Comparison of ENCODE assay signal across 15 cellular contexts in genomic region chr20:32436968-32437367, GRCh38.
A peak's percentile ranks its signal among the peaks of the same experiment; 100 is the strongest.
DNase-seq lines count a peak whose midpoint lies in the region; ATAC-seq, FAIRE-seq and TF ChIP-seq lines count a peak whose summit lies in the region.
"Had no signal": no experiment of that assay in that cellular context is flagged by ENCODE, and none has a peak within 500 bp of the region (broad histone marks: within the 10 kb centered on the region; RNA-seq: fewer than 3 reads in every experiment).

No MANE protein-coding gene starts in this region.

- H3K27me3 ChIP-seq in BLaER1 treated with 17β-estradiol and CSF1 and Interleukin-3, amounts not matched to agents 10 nM and 100 nM, result no peaks in the 10 kb centered on the region
- H3K27me3 ChIP-seq in RWPE2 (ENCODE audit: insufficient read depth, poor library complexity, severe bottlenecking) (no peaks in the 10 kb centered on the region), endothelial cell of umbilical vein (ENCODE audit: control insufficient read depth in 2 of 2, insufficient read depth in 2 of 2, low read length in 2 of 2) (no peaks in the 10 kb centered on the region)

- peaks cover 76 to 97% (median 87%) of the 10 kb centered on the region in 11 experiments for H3K36me3 ChIP-seq in BLaER1 treated with 17β-estradiol and CSF1 and Interleukin-3, amounts not matched to agents 10 nM and 100 nM
- peaks cover 84% of the 10 kb centered on the region for H3K36me3 ChIP-seq in RWPE2 (ENCODE audit: low read depth)
- peaks cover 30 to 49% of the 10 kb centered on the region in 2 experiments for H3K36me3 ChIP-seq in endothelial cell of umbilical vein (ENCODE audit: control insufficient read depth in 2 of 2, extremely low read depth in 1 of 2, insufficient read depth in 2 of 2, low read length in 2 of 2)

- H3K9me3 Mint-ChIP-seq in activated naive CD4-positive, alpha-beta T cell treated with anti-CD3 and anti-CD28 coated beads, Interleukin-2, amount 50 U/mL, for 24 hours, result no peaks in the 10 kb centered on the region
- H3K9me3 Mint-ChIP-seq in activated naive CD4-positive, alpha-beta T cell treated with anti-CD3 and anti-CD28 coated beads, Interleukin-2, amount 10 ng/mL, durations not matched to agents 7 days and 5 days, result no peaks in the 10 kb centered on the region
- H3K9me3 Mint-ChIP-seq: CD4-positive, alpha-beta T cell; H9; IgD-negative memory B cell had no signal

- H3K9me3 ChIP-seq in BLaER1 treated with 17β-estradiol and CSF1 and Interleukin-3, amounts not matched to agents 10 nM and 100 nM (replicated peaks in 1 of 11), result no peaks in the 10 kb centered on the region
- H3K9me3 ChIP-seq in RWPE2 (ENCODE audit: severe bottlenecking) (no peaks in the 10 kb centered on the region), endothelial cell of umbilical vein (replicated peaks; ENCODE audit: control insufficient read depth, insufficient read depth, low read length) (no peaks in the 10 kb centered on the region)

- H3K4me3 Mint-ChIP-seq in activated naive CD4-positive, alpha-beta T cell treated with anti-CD3 and anti-CD28 coated beads, Interleukin-2, amount 50 U/mL, for 24 hours, result no peak overlapping the region
- no peak overlapping the region for H3K4me3 Mint-ChIP-seq in activated naive CD4-positive, alpha-beta T cell treated with anti-CD3 and anti-CD28 coated beads, Interleukin-2, amount 10 ng/mL, durations not matched to agents 7 days and 5 days
- H3K4me3 Mint-ChIP-seq: CD4-positive, alpha-beta T cell; H9; IgD-negative memory B cell had no signal

- peak overlapping the region in 8 of 11 experiments; percentile 37 to 75 (median 62); a peak in 14 of 22 replicates for H3K4me2 ChIP-seq in BLaER1 treated with 17β-estradiol and CSF1 and Interleukin-3, amounts not matched to agents 10 nM and 100 nM
- no peak overlapping the region for H3K4me2 ChIP-seq in endothelial cell of umbilical vein (ENCODE audit: insufficient read depth, low read length)

- POLR2A ChIA-PET in endothelial cell of umbilical vein (lab: Charles Lee), result no interaction called here

- CTCF ChIA-PET in activated naive CD4-positive, alpha-beta T cell treated with anti-CD3 and anti-CD28 coated beads, Interleukin-2, amount 10 ng/mL, durations not matched to agents 7 days and 5 days (lab: Charles Lee), result interaction anchor here (1.2 kb wide), 1 partner anchor 102 kb away, joined by 3 read pairs; no protein-coding TSS in a partner anchor
- CTCF ChIA-PET in endothelial cell of umbilical vein (lab: Charles Lee), result no interaction called here

- peaks cover 12% of the 10 kb centered on the region for H3K4me1 Mint-ChIP-seq in activated naive CD4-positive, alpha-beta T cell treated with anti-CD3 and anti-CD28 coated beads, Interleukin-2, amount 50 U/mL, for 24 hours
- no peaks in the 10 kb centered on the region for H3K4me1 Mint-ChIP-seq in activated naive CD4-positive, alpha-beta T cell treated with anti-CD3 and anti-CD28 coated beads, Interleukin-2, amount 10 ng/mL, durations not matched to agents 7 days and 5 days

- H3K4me1 ChIP-seq in BLaER1 treated with 17β-estradiol and CSF1 and Interleukin-3, amounts not matched to agents 10 nM and 100 nM, result peaks cover 18 to 62% (median 51%) of the 10 kb centered on the region in 10 experiments; a peak in 19 of 20 replicates
- H3K4me1 ChIP-seq in RWPE2 (ENCODE audit: insufficient read depth, poor library complexity, severe bottlenecking) (no peaks in the 10 kb centered on the region), endothelial cell of umbilical vein (ENCODE audit: control insufficient read depth, extremely low read depth, insufficient read depth, low read length) (peaks cover 24% of the 10 kb centered on the region)

- peaks cover 56 to 100% (median 95%) of the 10 kb centered on the region in 11 experiments; a peak in 21 of 22 replicates for H4K20me1 ChIP-seq in BLaER1 treated with 17β-estradiol and CSF1 and Interleukin-3, amounts not matched to agents 10 nM and 100 nM
- H4K20me1 ChIP-seq in endothelial cell of umbilical vein (replicated peaks; ENCODE audit: control insufficient read depth, extremely low read depth, insufficient read depth, low read length), result no peaks in the 10 kb centered on the region

- H2AFZ ChIP-seq in endothelial cell of umbilical vein (ENCODE audit: low read depth, low read length), result no peak overlapping the region
- H2AFZ ChIP-seq: GM23248 had no signal

- DNase-seq in activated naive CD4-positive, alpha-beta T cell treated with anti-CD3 and anti-CD28 coated beads, Interleukin-2, amount 10 ng/mL, durations not matched to agents 7 days and 5 days, result no peak
- DNase-seq in RWPE2 (ENCODE audit: low spot score) (peak; percentile 66), endothelial cell of umbilical vein (ENCODE audit: low read depth, low spot score) (no peak), GM10266 (ENCODE audit: extremely low spot score) (no peak)
- DNase-seq: Calu3, DMS 273 treated with DMSO at 0.1 percent for 48 hours, H9 had no signal

- intact Hi-C loops in endothelial cell of umbilical vein (cut with micrococcal nuclease), result no loop called here

- dilution Hi-C loops in endothelial cell of umbilical vein (cut with MboI; ENCODE audit: extremely low pct_ligation_motif_present, low sequenced_read_pairs), result no loop called here

- ATAC-seq in RWPE2 (ENCODE audit: low read depth) (no peak), HG03097 (IDR thresholded peaks at IDR 0.05; ENCODE audit: low FRiP score, unreplicated experiment) (no peak)

- H3K9ac ChIP-seq in BLaER1 treated with 17β-estradiol and CSF1 and Interleukin-3, amounts not matched to agents 10 nM and 100 nM, result no peak overlapping the region
- H3K9ac ChIP-seq in endothelial cell of umbilical vein (replicated peaks; ENCODE audit: extremely low read depth, insufficient read depth, low read length), result no peak overlapping the region
- H3K9ac ChIP-seq: GM23248 had no signal

- peaks cover 10% of the 10 kb centered on the region for H3K36me3 Mint-ChIP-seq in activated naive CD4-positive, alpha-beta T cell treated with anti-CD3 and anti-CD28 coated beads, Interleukin-2, amount 50 U/mL, for 24 hours
- H3K36me3 Mint-ChIP-seq in activated naive CD4-positive, alpha-beta T cell treated with anti-CD3 and anti-CD28 coated beads, Interleukin-2, amount 10 ng/mL, durations not matched to agents 7 days and 5 days, result peaks cover 63% of the 10 kb centered on the region

- H3K27ac Mint-ChIP-seq in activated naive CD4-positive, alpha-beta T cell treated with anti-CD3 and anti-CD28 coated beads, Interleukin-2, amount 50 U/mL, for 24 hours, result peak overlapping the region; percentile 2
- H3K27ac Mint-ChIP-seq in activated naive CD4-positive, alpha-beta T cell treated with anti-CD3 and anti-CD28 coated beads, Interleukin-2, amount 10 ng/mL, durations not matched to agents 7 days and 5 days, result no peak overlapping the region
- H3K27ac Mint-ChIP-seq: CD4-positive, alpha-beta T cell; H9 had no signal

- no peak overlapping the region for H3K27ac ChIP-seq in BLaER1 treated with 17β-estradiol and CSF1 and Interleukin-3, amounts not matched to agents 10 nM and 100 nM
- H3K27ac ChIP-seq in RWPE2 (ENCODE audit: poor library complexity, severe bottlenecking) (no peak overlapping the region), endothelial cell of umbilical vein (ENCODE audit: insufficient read depth, low read depth, low read length) (no peak overlapping the region)
- H3K27ac ChIP-seq: GM23248 had no signal

- FAIRE-seq in endothelial cell of umbilical vein (lab: Jason Lieb, UNC), result no peak
- FAIRE-seq: A204.1, GM12891 had no signal

- TF ChIP-seq CTCF in RWPE2 (IDR thresholded peaks at IDR 0.05; ENCODE audit: poor library complexity, severe bottlenecking), result no peak
- no peak for TF ChIP-seq CTCF in endothelial cell of umbilical vein (IDR thresholded peaks at IDR 0.05; ENCODE audit: extremely low read depth in 1 of 2, insufficient read depth in 1 of 2, low read depth in 1 of 2, low read length in 2 of 2)
- no peak for TF ChIP-seq CTCF in GM10266 (IDR thresholded peaks at IDR 0.05; ENCODE audit: control insufficient read depth, insufficient read depth, low read depth, missing control alignments)

- no peak for TF ChIP-seq POLR2A in endothelial cell of umbilical vein (IDR thresholded peaks at IDR 0.05; ENCODE audit: low read depth, low read length)

- H3K4me3 ChIP-seq in BLaER1 treated with 17β-estradiol and CSF1 and Interleukin-3, amounts not matched to agents 10 nM and 100 nM, result no peak overlapping the region
- no peak overlapping the region for H3K4me3 ChIP-seq in RWPE2 (ENCODE audit: severe bottlenecking)
- H3K4me3 ChIP-seq in endothelial cell of umbilical vein (replicated peaks in 1 of 3; ENCODE audit: insufficient read depth in 1 of 3, low read depth in 1 of 3, low read length in 3 of 3), result no peak overlapping the region
- H3K4me3 ChIP-seq: GM23248 had no signal

- no peaks in the 10 kb centered on the region for H3K9me1 ChIP-seq in endothelial cell of umbilical vein (replicated peaks; ENCODE audit: control insufficient read depth, extremely low read depth, insufficient read depth, low read length)

- peaks cover 13% of the 10 kb centered on the region for H3K79me2 ChIP-seq in endothelial cell of umbilical vein (ENCODE audit: control insufficient read depth, insufficient read depth, low read length)

- BruUV-seq in endothelial cell of umbilical vein (replicated peaks; lab: Mats Ljungman, UMichigan), result TSS peak; percentile 5

- no peaks in the 10 kb centered on the region for H3K27me3 Mint-ChIP-seq in activated naive CD4-positive, alpha-beta T cell treated with anti-CD3 and anti-CD28 coated beads, Interleukin-2, amount 50 U/mL, for 24 hours
- no peaks in the 10 kb centered on the region for H3K27me3 Mint-ChIP-seq in activated naive CD4-positive, alpha-beta T cell treated with anti-CD3 and anti-CD28 coated beads, Interleukin-2, amount 10 ng/mL, durations not matched to agents 7 days and 5 days
- H3K27me3 Mint-ChIP-seq: CD4-positive, alpha-beta T cell; IgD-negative memory B cell had no signal

TF ChIP-seq in endothelial cell of umbilical vein, 7 proteins besides CTCF, POLR2A, EP300 and RAD21:
- TF ChIP-seq MAX (IDR thresholded peaks at IDR 0.05; ENCODE audit: insufficient read depth, insufficient read length) (no peak), FOS (IDR thresholded peaks at IDR 0.05; ENCODE audit: borderline replicate concordance, insufficient read depth, low read length) (no peak), POLR2AphosphoS5 (IDR thresholded peaks at IDR 0.05; ENCODE audit: insufficient read depth, low read depth, low read length) (no peak), EZH2 (IDR thresholded peaks at IDR 0.05; ENCODE audit: borderline replicate concordance, low read depth, low read length, severe bottlenecking) (no peak), MYC (IDR thresholded peaks at IDR 0.05; ENCODE audit: low read depth, low read length) (no peak), GATA2 (IDR thresholded peaks at IDR 0.05; ENCODE audit: insufficient read depth, insufficient read length, low read depth, low read length) (no peak)
